ENCODE assay signal across 9 cellular contexts in genomic region chr1:94713472-94714141, GRCh38.
DNase-seq lines count a peak whose midpoint lies in the region; ATAC-seq, FAIRE-seq and TF ChIP-seq lines count a peak whose summit lies in the region.
"Had no signal": no experiment of that assay in that cellular context is flagged by ENCODE, and none has a peak within 500 bp of the region (broad histone marks: within the 10 kb centered on the region; RNA-seq: fewer than 3 reads in every experiment).

No MANE protein-coding gene starts in this region.

- peak overlapping the region; percentile 98 for H3K18ac ChIP-seq in IMR-90 (ENCODE audit: low read depth, low read length)

- CTCF ChIA-PET in IMR-90 (lab: Yijun Ruan, JAX) = interaction anchor here (1.9 kb wide), 1 partner anchor 14 kb away, joined by 4 read pairs; no protein-coding TSS in a partner anchor

- H3K36me3 ChIP-seq in IMR-90 (ENCODE audit: control insufficient read depth, insufficient read depth, low read length) = no peaks in the 10 kb centered on the region
- no peaks in the 10 kb centered on the region for H3K36me3 ChIP-seq in astrocyte (ENCODE audit: insufficient read depth, low read length)
- no peaks in the 10 kb centered on the region for H3K36me3 ChIP-seq in tibial artery

- H3K4me1 Mint-ChIP-seq in astrocyte (ENCODE audit: low read depth, unreplicated experiment) = peaks cover 36% of the 10 kb centered on the region

- H3K9me1 ChIP-seq in IMR-90 (ENCODE audit: insufficient read depth, low read length) = peaks cover 37% of the 10 kb centered on the region

- H3K56ac ChIP-seq in IMR-90 (ENCODE audit: extremely low read depth, insufficient read depth, low read length) = peak overlapping the region; percentile 93

- WGBS in IMR-90 (ENCODE audit: extremely low coverage in 2 of 2, insufficient read length in 1 of 2), 2 experiments = 0% methylated on average over 2 of the region's 7 CpGs; no CpG with 5 or more reads in 1 of the 2 experiments

- H3K27me3 ChIP-seq in IMR-90 (ENCODE audit: control insufficient read depth, insufficient read depth, low read length) = no peaks in the 10 kb centered on the region
- H3K27me3 ChIP-seq in astrocyte (ENCODE audit: insufficient read depth, low read length) = no peaks in the 10 kb centered on the region
- H3K27me3 ChIP-seq in tibial artery = no peaks in the 10 kb centered on the region

- peak overlapping the region; percentile 100 for H2BK120ac ChIP-seq in IMR-90 (ENCODE audit: low read depth, low read length)

- peak overlapping the region; percentile 99 for H2AK5ac ChIP-seq in IMR-90 (ENCODE audit: low read depth, low read length)

- H3K4ac ChIP-seq in IMR-90 (ENCODE audit: low read depth, low read length) = peak overlapping the region; percentile 99

- peak overlapping the region; percentile 97 for H2BK5ac ChIP-seq in IMR-90 (ENCODE audit: low read depth, low read length, poor library complexity, severe bottlenecking)

- peak overlapping the region; percentile 95 for H3K23ac ChIP-seq in IMR-90 (ENCODE audit: low read depth, low read length)

- peak overlapping the region; percentile 99 for H4K91ac ChIP-seq in IMR-90 (ENCODE audit: insufficient read depth, low read depth, low read length)

- peak; percentile 45 for FAIRE-seq in astrocyte (lab: Jason Lieb, UNC)

- peaks cover 0 to 16% of the 10 kb centered on the region in 2 experiments; a peak in 1 of 4 replicates for H3K79me1 ChIP-seq in IMR-90 (ENCODE audit: low read depth in 1 of 2, low read length in 2 of 2)

- H4K5ac ChIP-seq in IMR-90 (ENCODE audit: low read depth, low read length) = peak overlapping the region; percentile 98

- peak overlapping the region; percentile 81 for H3K27ac ChIP-seq in IMR-90 (ENCODE audit: insufficient read depth, low read length)
- H3K27ac ChIP-seq in astrocyte (ENCODE audit: low read depth, low read length) = peak overlapping the region; percentile 56
- no peak overlapping the region for H3K27ac ChIP-seq in tibial artery
- H3K27ac ChIP-seq: SK-N-MC had no signal

- POLR2A ChIA-PET in IMR-90 (lab: Charles Lee; ENCODE audit: unreplicated experiment) = interaction anchor here (2.7 kb wide), 1 partner anchor 172 kb away, joined by 20 read pairs; the partner anchor contains the start of gene F3

- peaks cover 23% of the 10 kb centered on the region for H3K4me1 ChIP-seq in IMR-90 (ENCODE audit: control insufficient read depth, insufficient read depth, low read length)
- H3K4me1 ChIP-seq in astrocyte (ENCODE audit: insufficient read depth, low read length) = peaks cover 31% of the 10 kb centered on the region
- no peaks in the 10 kb centered on the region for H3K4me1 ChIP-seq in tibial artery

- H3K9me3 Mint-ChIP-seq in astrocyte (ENCODE audit: unreplicated experiment) = peaks cover 2% of the 10 kb centered on the region

- peak overlapping the region; percentile 98 for H4K8ac ChIP-seq in IMR-90 (ENCODE audit: low read depth in 2 of 2, low read length in 2 of 2)

- TF ChIP-seq RAD21 in IMR-90 (IDR thresholded peaks at IDR 0.05; ENCODE audit: low read length) = no peak

- H3K4me3 ChIP-seq in IMR-90 (ENCODE audit: insufficient read depth, low read depth, low read length) = no peak overlapping the region
- no peak overlapping the region for H3K4me3 ChIP-seq in astrocyte (ENCODE audit: insufficient read depth, low read depth, low read length)
- no peak overlapping the region for H3K4me3 ChIP-seq in tibial artery
- H3K4me3 ChIP-seq: SK-N-MC had no signal

- no peak overlapping the region for H3K4me3 Mint-ChIP-seq in astrocyte (ENCODE audit: unreplicated experiment)

- ATAC-seq in GM21786 (IDR thresholded peaks at IDR 0.05; ENCODE audit: unreplicated experiment) (peak; percentile 90), IMR-90 (ENCODE audit: low read depth) (peak; percentile 88)

- no TSS peak for BruUV-seq in IMR-90 (replicated peaks; lab: Mats Ljungman, UMichigan)

- in situ Hi-C loops in G401 (cut with HindIII; ENCODE audit: low sequenced_read_pairs) (no loop called here), IMR-90 (cut with MboI; ENCODE audit: low sequenced_read_pairs) (no loop called here)

- H3K14ac ChIP-seq in IMR-90 (replicated peaks; ENCODE audit: low read depth, low read length) = peak overlapping the region; percentile 99

- TF ChIP-seq CTCF in IMR-90 (conservative IDR thresholded peaks at IDR 0.05; ENCODE audit: low read depth, low read length) = no peak
- no peak for TF ChIP-seq CTCF in astrocyte (IDR thresholded peaks at IDR 0.05; ENCODE audit: insufficient read depth, low read depth, low read length)
- TF ChIP-seq CTCF in tibial artery (IDR thresholded peaks at IDR 0.05) = no peak

- H3K9ac ChIP-seq in IMR-90 (ENCODE audit: low read depth, low read length) = peak overlapping the region; percentile 70
- peak overlapping the region; percentile 17 for H3K9ac ChIP-seq in astrocyte (ENCODE audit: low read length)

- H2AFZ ChIP-seq in IMR-90 (replicated peaks; ENCODE audit: low read length, poor library complexity) (peak overlapping the region; percentile 54), astrocyte (ENCODE audit: low read depth, low read length) (no peak overlapping the region)

- H4K20me1 ChIP-seq in IMR-90 (ENCODE audit: insufficient read depth, low read length) (no peaks in the 10 kb centered on the region), astrocyte (ENCODE audit: insufficient read depth, low read length) (no peaks in the 10 kb centered on the region)

- H2AK9ac ChIP-seq in IMR-90 (replicated peaks; ENCODE audit: low read depth, low read length, poor library complexity) = peak overlapping the region; percentile 87

- intact Hi-C loops in IMR-90 (cut with micrococcal nuclease) (loop anchor here (5.0 kb wide), 1 partner anchor 66 kb away; no protein-coding TSS in a partner anchor), tibial artery (cut with DNase I; ENCODE audit: low total_unique reads) (no loop called here)

- H3K4me2 ChIP-seq in IMR-90 (ENCODE audit: low read depth, low read length) = no peak overlapping the region
- peak overlapping the region; percentile 9 for H3K4me2 ChIP-seq in astrocyte (ENCODE audit: low read length)

- H3K9me3 ChIP-seq in IMR-90 (ENCODE audit: control insufficient read depth, insufficient read depth, low read length) (no peaks in the 10 kb centered on the region), astrocyte (ENCODE audit: insufficient read depth, low read depth, low read length) (no peaks in the 10 kb centered on the region), tibial artery (no peaks in the 10 kb centered on the region)

- peaks cover 2% of the 10 kb centered on the region for H3K36me3 Mint-ChIP-seq in astrocyte (ENCODE audit: low read depth, unreplicated experiment)

- dilution Hi-C loops in IMR-90 (cut with HindIII; ENCODE audit: low sequenced_read_pairs, unreplicated experiment) = no loop called here

- no peaks in the 10 kb centered on the region for H3K79me2 ChIP-seq in astrocyte (ENCODE audit: insufficient read depth, low read length)

- peak overlapping the region; percentile 84 for H3K27ac Mint-ChIP-seq in astrocyte (ENCODE audit: unreplicated experiment)

- DNase-seq in G401 (ENCODE audit: low spot score) = peak; percentile 14
- peak; percentile 99 for DNase-seq in IMR-90
- peak; percentile 95 for DNase-seq in astrocyte (ENCODE audit: low read depth)
- DNase-seq in islet precursor cell = peak; percentile 92
- peak; percentile 85 to 89 for DNase-seq in tibial artery
- DNase-seq in NCI-H2081 (lab: John Stamatoyannopoulos, UW) = no peak
- DNase-seq in NCI-H524 treated with DMSO at 0.1 percent for 48 hours (lab: John Stamatoyannopoulos, UW) = no peak

- peak overlapping the region; percentile 99 for H2BK20ac ChIP-seq in IMR-90 (ENCODE audit: low read depth, low read length)

- H3K27me3 Mint-ChIP-seq in astrocyte (ENCODE audit: low read depth, unreplicated experiment) = no peaks in the 10 kb centered on the region

- TF ChIP-seq POLR2A in IMR-90 (IDR thresholded peaks at IDR 0.05; ENCODE audit: low read depth, low read length) = no peak

- peak overlapping the region; percentile 98 for H2BK15ac ChIP-seq in IMR-90 (ENCODE audit: low read depth, low read length)

TF ChIP-seq in IMR-90, 13 proteins besides CTCF, POLR2A, EP300 and RAD21:
- TF ChIP-seq FOS (IDR thresholded peaks at IDR 0.05; ENCODE audit: low read depth, low read length) = peak; percentile 49; the same call in 1 of the 2 replicates
- TF ChIP-seq, protein P1, sequence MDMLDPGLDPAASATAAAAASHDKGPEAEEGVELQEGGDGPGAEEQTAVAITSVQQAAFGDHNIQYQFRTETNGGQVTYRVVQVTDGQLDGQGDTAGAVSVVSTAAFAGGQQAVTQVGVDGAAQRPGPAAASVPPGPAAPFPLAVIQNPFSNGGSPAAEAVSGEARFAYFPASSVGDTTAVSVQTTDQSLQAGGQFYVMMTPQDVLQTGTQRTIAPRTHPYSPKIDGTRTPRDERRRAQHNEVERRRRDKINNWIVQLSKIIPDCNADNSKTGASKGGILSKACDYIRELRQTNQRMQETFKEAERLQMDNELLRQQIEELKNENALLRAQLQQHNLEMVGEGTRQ (IDR thresholded peaks at IDR 0.05; ENCODE audit: low read depth, low read length) = peak; percentile 62
- TF ChIP-seq CHD1 (IDR thresholded peaks at IDR 0.05; ENCODE audit: low read depth, low read length) = no peak
- TF ChIP-seq SMC3 (IDR thresholded peaks at IDR 0.05; ENCODE audit: low read depth, low read length) = peak; percentile 2; the same call in 1 of the 2 replicates
- no peak for TF ChIP-seq BHLHE40 (IDR thresholded peaks at IDR 0.05; ENCODE audit: low read depth, low read length)
- TF ChIP-seq CEBPB (IDR thresholded peaks at IDR 0.05; ENCODE audit: low read depth, low read length) = peak; percentile 99
- peak; percentile 76; the same call in 1 of the 2 replicates for TF ChIP-seq MAZ (IDR thresholded peaks at IDR 0.05; ENCODE audit: borderline replicate concordance, low read depth, low read length)

Comparison
In these comparisons a context has a peak if more than half of its experiments do, and no peak if none do; other contexts are left out.
1. DNase-seq: peak in G401 (single experiment), IMR-90 (single experiment), astrocyte (single experiment), islet precursor cell (single experiment) and tibial artery (2 of 2); none in NCI-H2081 (0 of 2) and NCI-H524 treated with DMSO at 0.1 percent for 48 hours (single experiment).
2. H3K27ac ChIP-seq: peak in IMR-90 (single experiment) and astrocyte (single experiment); none in tibial artery (0 of 2).